21 cellular contexts compared by ENCODE assay signal in the genomic region with DNA sequence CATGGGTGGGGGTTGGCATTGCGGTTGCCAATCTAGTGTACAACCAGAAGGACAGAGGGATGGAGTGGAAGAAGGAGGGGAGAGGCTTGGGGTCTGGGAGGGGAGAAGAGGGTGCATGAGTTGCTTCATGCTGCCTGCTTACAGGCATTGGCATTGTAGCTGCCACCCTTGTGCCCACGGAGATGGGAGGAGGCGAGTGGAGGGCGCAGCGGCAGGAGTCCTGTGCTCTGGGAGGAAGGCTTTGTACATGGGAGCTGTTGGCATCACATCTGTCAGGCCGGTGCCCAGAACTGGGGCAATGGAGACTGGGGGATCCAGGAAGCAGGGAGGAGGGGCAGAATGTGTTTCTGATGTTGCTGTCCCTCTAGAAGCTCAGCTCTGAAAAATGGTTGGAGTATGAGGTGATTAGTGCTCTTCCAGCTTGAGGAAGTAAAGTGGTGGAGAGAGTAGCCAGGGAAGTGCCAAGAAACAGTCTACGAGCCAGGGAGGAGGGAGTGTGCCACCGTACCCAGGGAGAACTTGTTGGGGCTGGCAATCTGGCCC. TPM values are rescaled to one million over a fixed set of nuclear protein-coding genes. Genes with fewer than 3 reads are reported as not detected.
DNase-seq lines count a peak whose midpoint lies in the region; ATAC-seq and TF ChIP-seq lines count a peak whose summit lies in the region.
"Had no signal": no experiment of that assay in that cellular context is flagged by ENCODE, and none has a peak within 500 bp of the region (broad histone marks: within the 10 kb centered on the region; RNA-seq: fewer than 3 reads in every experiment).

No MANE protein-coding gene starts in this region.

- no peak overlapping the region for H3K9ac ChIP-seq in rectal smooth muscle tissue (ENCODE audit: low read length)

- TF ChIP-seq CTCF in glutamatergic neuron (IDR thresholded peaks at IDR 0.05; ENCODE audit: partially characterized antibody, unreplicated experiment) = no peak
- TF ChIP-seq CTCF in lower leg skin (IDR thresholded peaks at IDR 0.05) = no peak

- H3K4me3 ChIP-seq in rectal smooth muscle tissue (ENCODE audit: low read length) (no peak overlapping the region), lower leg skin (ENCODE audit: low read depth, poor library complexity, severe bottlenecking) (no peak overlapping the region)
- H3K4me3 ChIP-seq: PC-9, SJCRH30, tibial nerve had no signal

- ATAC-seq in esophagus mucosa = peak; percentile 54
- no peak for ATAC-seq in HG03159 (IDR thresholded peaks at IDR 0.05; ENCODE audit: unreplicated experiment)
- ATAC-seq: foreskin keratinocyte; stimulated activated memory B cell treated with anti-CD40 and anti-IgM and Interleukin-4, amounts not matched to agents 10 μg/mL and 1 μg/mL and 100 μg/mL, for 72 hours had no signal

- peaks cover 25% of the 10 kb centered on the region for H3K4me1 Mint-ChIP-seq in glutamatergic neuron (ENCODE audit: low read depth, unreplicated experiment)

- no peaks in the 10 kb centered on the region for H3K36me3 ChIP-seq in rectal smooth muscle tissue (ENCODE audit: control insufficient read depth, insufficient read depth, low read length)
- H3K36me3 ChIP-seq: SJCRH30 had no signal

- H3K27me3 Mint-ChIP-seq in glutamatergic neuron (ENCODE audit: unreplicated experiment) = peaks cover 10% of the 10 kb centered on the region
- H3K27me3 Mint-ChIP-seq: stimulated activated memory B cell treated with anti-CD40 and anti-IgM and Interleukin-4, amounts not matched to agents 10 μg/mL and 1 μg/mL and 100 μg/mL, for 72 hours had no signal

- no peak for TF ChIP-seq POLR2A in lower leg skin (IDR thresholded peaks at IDR 0.05)

- WGBS in lower leg skin, 2 donors = 49 to 58% methylated on average over 8 of the region's 8 CpGs

- H3K27ac ChIP-seq in rectal smooth muscle tissue (ENCODE audit: low read depth, low read length) = peak overlapping the region; percentile 69
- H3K27ac ChIP-seq: epithelial cell of prostate, foreskin keratinocyte, PC-9, SJCRH30, tibial nerve had no signal

- H3K27me3 ChIP-seq in rectal smooth muscle tissue (ENCODE audit: control insufficient read depth, insufficient read depth, low read length) = no peaks in the 10 kb centered on the region
- H3K27me3 ChIP-seq: SJCRH30, tibial nerve had no signal

- intact Hi-C loops in lower leg skin (cut with DNase I; ENCODE audit: low total_unique reads) = no loop called here

- H3K4me1 ChIP-seq in rectal smooth muscle tissue (ENCODE audit: control insufficient read depth, insufficient read depth, low read length) = peaks cover 9% of the 10 kb centered on the region
- H3K4me1 ChIP-seq: foreskin keratinocyte, SJCRH30 had no signal

- H3K4me3 Mint-ChIP-seq in glutamatergic neuron (ENCODE audit: unreplicated experiment) = no peak overlapping the region
- H3K4me3 Mint-ChIP-seq: activated T-helper 1 cell treated with anti-CD3 and anti-CD28 coated beads, Interleukin-12 subunit alpha, Interleukin-12 subunit beta, Interleukin-2, Interleukin-4 antibody, amounts not matched to agents 30 ng/mL and 10 ng/mL and 1 ng/mL, durations not matched to agents 14 hours and 24 hours and 36 hours; stimulated activated memory B cell treated with anti-CD40 and anti-IgM and Interleukin-4, amounts not matched to agents 10 μg/mL and 1 μg/mL and 100 μg/mL, for 72 hours had no signal

- DNase-seq in NCI-H1105 treated with DMSO at 0.1 percent for 48 hours (lab: John Stamatoyannopoulos, UW) = peak; percentile 72
- no peak for DNase-seq in NCI-H1105 (lab: John Stamatoyannopoulos, UW)
- DNase-seq in NCI-H69 (lab: John Stamatoyannopoulos, UW) = peak; percentile 80
- DNase-seq in glutamatergic neuron = no peak
- DNase-seq in lower leg skin (ENCODE audit: low spot score in 2 of 2) = no peak
- DNase-seq: 8988T; activated CD4-positive, alpha-beta T cell treated with anti-CD3 and anti-CD28 coated beads for 48 hours; AML-193; foreskin keratinocyte; KG1; kidney; MV-4-11; PC-9; SJCRH30 had no signal

- H3K9me3 Mint-ChIP-seq in glutamatergic neuron (ENCODE audit: unreplicated experiment) = peaks cover 4% of the 10 kb centered on the region
- H3K9me3 Mint-ChIP-seq: activated T-helper 1 cell treated with anti-CD3 and anti-CD28 coated beads, Interleukin-12 subunit alpha, Interleukin-12 subunit beta, Interleukin-2, Interleukin-4 antibody, amounts not matched to agents 30 ng/mL and 10 ng/mL and 1 ng/mL, durations not matched to agents 14 hours and 24 hours and 36 hours; stimulated activated memory B cell treated with anti-CD40 and anti-IgM and Interleukin-4, amounts not matched to agents 10 μg/mL and 1 μg/mL and 100 μg/mL, for 72 hours had no signal

- H3K36me3 Mint-ChIP-seq in glutamatergic neuron (ENCODE audit: unreplicated experiment) = no peaks in the 10 kb centered on the region

- no peak overlapping the region for H3K27ac Mint-ChIP-seq in glutamatergic neuron (ENCODE audit: unreplicated experiment)
- H3K27ac Mint-ChIP-seq: activated T-helper 1 cell treated with anti-CD3 and anti-CD28 coated beads, Interleukin-12 subunit alpha, Interleukin-12 subunit beta, Interleukin-2, Interleukin-4 antibody, amounts not matched to agents 30 ng/mL and 10 ng/mL and 1 ng/mL, durations not matched to agents 14 hours and 24 hours and 36 hours; stimulated activated memory B cell treated with anti-CD40 and anti-IgM and Interleukin-4, amounts not matched to agents 10 μg/mL and 1 μg/mL and 100 μg/mL, for 72 hours had no signal

RNA-seq across cellular contexts. Expression of a gene that starts 38.0 kb away (rescaled TPM):
- total RNA-seq in esophagus mucosa (0.44 TPM), glutamatergic neuron (ENCODE audit: unreplicated experiment) (39.1 TPM), lower leg skin (under 1 TPM; 0.19 to 0.49 (median 0.27) TPM)

RNA-seq across cellular contexts. Expression of a gene that starts 42.5 kb away (rescaled TPM):
- total RNA-seq in esophagus mucosa (7.6 TPM), glutamatergic neuron (ENCODE audit: unreplicated experiment) (19.3 TPM), lower leg skin (10 to 100 TPM in 3 of 4 donors, 1 to 10 TPM in 1; 2.8 to 10.9 (median 10.7) TPM)

RNA-seq across cellular contexts. Expression of a gene that starts 44.0 kb away (rescaled TPM):
- total RNA-seq in esophagus mucosa (20.4 TPM), glutamatergic neuron (ENCODE audit: unreplicated experiment) (46.5 TPM), lower leg skin (10 to 100 TPM; 34.0 to 41.7 (median 37.3) TPM)

RNA-seq across cellular contexts. Expression of a gene that starts 54.1 kb away (rescaled TPM):
- 81.3 TPM for total RNA-seq in esophagus mucosa
- 105 TPM for total RNA-seq in glutamatergic neuron (ENCODE audit: unreplicated experiment)
- 100 to 1,000 TPM; 113 to 206 (median 141) TPM for total RNA-seq in lower leg skin
- total RNA-seq: SJCRH30 had no signal

Comparison
In these comparisons a context has a peak if more than half of its experiments do, and no peak if none do; other contexts are left out.
1. DNase-seq: peak in NCI-H1105 treated with DMSO at 0.1 percent for 48 hours (single experiment) and NCI-H69 (single experiment); none in NCI-H1105 (single experiment), glutamatergic neuron (single experiment) and lower leg skin (0 of 2).
2. RNA of a gene that starts 38.0 kb away (total RNA-seq): 39.1 TPM in glutamatergic neuron (single experiment); 0.44 TPM in esophagus mucosa (single experiment) and 0.19 to 0.49 TPM in lower leg skin; every median in the first group is over 10 times any median in the second.